In the genomic region with DNA sequence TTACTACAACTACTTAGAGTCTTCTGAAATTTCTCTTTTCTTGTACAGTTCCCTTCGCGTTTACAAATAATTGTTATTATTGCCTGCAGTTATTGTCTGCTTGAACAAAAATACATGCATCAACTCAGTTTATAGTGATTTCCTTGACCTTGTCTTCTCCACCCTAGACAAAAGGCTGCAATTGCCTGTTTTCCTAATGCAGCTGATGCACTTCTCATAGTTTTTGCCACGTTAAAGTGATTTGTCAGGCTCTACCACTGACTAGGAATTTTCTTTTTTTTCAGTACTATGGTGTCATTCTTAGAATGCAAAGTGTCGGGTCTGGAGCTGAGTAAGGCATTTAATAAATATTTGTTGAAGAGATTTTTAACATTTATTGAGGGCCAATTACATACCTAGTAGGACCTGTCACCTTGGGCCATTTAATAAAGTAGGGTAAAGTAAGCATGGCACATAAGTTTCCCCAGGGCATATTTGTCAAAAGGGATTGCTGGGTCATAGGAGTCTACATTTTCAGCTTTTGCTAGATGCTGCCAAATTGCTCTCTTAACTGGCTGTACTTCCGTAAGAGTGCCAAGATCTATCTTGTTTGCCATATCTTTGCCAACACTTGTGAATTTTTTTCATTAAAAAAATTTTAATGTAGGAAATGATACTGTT, we compare ENCODE assay signal across 1 cellular context.
TF ChIP-seq lines count a peak whose summit lies in the region.

No MANE protein-coding gene starts in this region.

TF ChIP-seq in H1, 55 proteins besides CTCF, POLR2A, EP300 and RAD21 (continued from another document):
- TF ChIP-seq TEAD4 (IDR thresholded peaks at IDR 0.05; ENCODE audit: low read depth, low read length) (no peak), RFX5 (IDR thresholded peaks at IDR 0.05; ENCODE audit: borderline replicate concordance, low read depth, low read length) (no peak), RXRA (IDR thresholded peaks at IDR 0.05; ENCODE audit: insufficient read depth, low read depth, low read length) (no peak), BCL11A (IDR thresholded peaks at IDR 0.05; ENCODE audit: low read depth in 2 of 2, low read length in 2 of 2) (no peak), KDM5A (IDR thresholded peaks at IDR 0.05; ENCODE audit: low read length) (no peak), HDAC6 (IDR thresholded peaks at IDR 0.05; ENCODE audit: low read depth, low read length) (no peak), PHF8 (conservative IDR thresholded peaks at IDR 0.05; ENCODE audit: low read depth, low read length) (no peak), MAFK (IDR thresholded peaks at IDR 0.05; ENCODE audit: low read depth, low read length) (no peak), TCF12 (IDR thresholded peaks at IDR 0.05; ENCODE audit: low read depth, low read length) (no peak), GTF2F1 (IDR thresholded peaks at IDR 0.05; ENCODE audit: borderline replicate concordance, low read depth, low read length) (no peak)
- TF ChIP-seq, protein P1, sequence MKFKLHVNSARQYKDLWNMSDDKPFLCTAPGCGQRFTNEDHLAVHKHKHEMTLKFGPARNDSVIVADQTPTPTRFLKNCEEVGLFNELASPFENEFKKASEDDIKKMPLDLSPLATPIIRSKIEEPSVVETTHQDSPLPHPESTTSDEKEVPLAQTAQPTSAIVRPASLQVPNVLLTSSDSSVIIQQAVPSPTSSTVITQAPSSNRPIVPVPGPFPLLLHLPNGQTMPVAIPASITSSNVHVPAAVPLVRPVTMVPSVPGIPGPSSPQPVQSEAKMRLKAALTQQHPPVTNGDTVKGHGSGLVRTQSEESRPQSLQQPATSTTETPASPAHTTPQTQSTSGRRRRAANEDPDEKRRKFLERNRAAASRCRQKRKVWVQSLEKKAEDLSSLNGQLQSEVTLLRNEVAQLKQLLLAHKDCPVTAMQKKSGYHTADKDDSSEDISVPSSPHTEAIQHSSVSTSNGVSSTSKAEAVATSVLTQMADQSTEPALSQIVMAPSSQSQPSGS (IDR thresholded peaks at IDR 0.05; ENCODE audit: low read length), result no peak
